Comparison of ENCODE assay signal across 12 cellular contexts in genomic region chrX:111164728-111165127, GRCh38.
DNase-seq lines count a peak whose midpoint lies in the region; ATAC-seq and TF ChIP-seq lines count a peak whose summit lies in the region.
"Had no signal": no experiment of that assay in that cellular context is flagged by ENCODE, and none has a peak within 500 bp of the region (broad histone marks: within the 10 kb centered on the region; RNA-seq: fewer than 3 reads in every experiment).

No MANE protein-coding gene starts in this region.

- no peaks in the 10 kb centered on the region for H3K79me2 ChIP-seq in SK-N-SH (ENCODE audit: insufficient read depth)

- POLR2A ChIA-PET in SK-N-SH (lab: Yijun Ruan, JAX) = no interaction called here

- no peak overlapping the region for H3K27ac Mint-ChIP-seq in endothelial cell (ENCODE audit: unreplicated experiment)
- H3K27ac Mint-ChIP-seq: CD8-positive, alpha-beta memory T cell had no signal

- H3F3A ChIP-seq in SK-N-SH (replicated peaks; ENCODE audit: insufficient read depth) = no peaks in the 10 kb centered on the region

- no peak overlapping the region for H3K27ac ChIP-seq in SK-N-SH (ENCODE audit: low read depth in 2 of 2, low read length in 1 of 2)
- H3K27ac ChIP-seq: Peyer's patch had no signal

- peak; percentile 46 for TF ChIP-seq RAD21 in SK-N-SH (IDR thresholded peaks at IDR 0.05; ENCODE audit: low read length)

- H3K9ac ChIP-seq in SK-N-SH = no peak overlapping the region

- H3K4me3 Mint-ChIP-seq in endothelial cell (ENCODE audit: unreplicated experiment) = no peak overlapping the region
- H3K4me3 Mint-ChIP-seq: CD8-positive, alpha-beta memory T cell had no signal

- peak; percentile 57 for TF ChIP-seq CTCF in SK-N-SH (IDR thresholded peaks at IDR 0.05)
- TF ChIP-seq CTCF in endothelial cell (IDR thresholded peaks at IDR 0.05; ENCODE audit: unreplicated experiment) = no peak

- H3K9me2 ChIP-seq in SK-N-SH = no peaks in the 10 kb centered on the region

- no peaks in the 10 kb centered on the region for H3K36me3 Mint-ChIP-seq in endothelial cell (ENCODE audit: low read depth, unreplicated experiment)
- H3K36me3 Mint-ChIP-seq: CD8-positive, alpha-beta memory T cell had no signal

- H4K20me1 ChIP-seq in SK-N-SH (ENCODE audit: insufficient read depth) = no peaks in the 10 kb centered on the region

- peaks cover 14% of the 10 kb centered on the region for H3K4me1 Mint-ChIP-seq in endothelial cell (ENCODE audit: unreplicated experiment)
- H3K4me1 Mint-ChIP-seq: CD8-positive, alpha-beta memory T cell had no signal

- no peaks in the 10 kb centered on the region for H3K9me3 ChIP-seq in SK-N-SH
- H3K9me3 ChIP-seq: Peyer's patch had no signal

- 4% methylated on average over 3 of the region's 3 CpGs for WGBS in SK-N-SH (ENCODE audit: low lambda C conversion rate)

- peaks cover 3% of the 10 kb centered on the region for H3K27me3 Mint-ChIP-seq in endothelial cell (ENCODE audit: unreplicated experiment)

- no peaks in the 10 kb centered on the region for H3K36me3 ChIP-seq in SK-N-SH (replicated peaks in 1 of 2; ENCODE audit: control insufficient read depth in 1 of 2, insufficient read depth in 2 of 2, low read length in 1 of 2)
- H3K36me3 ChIP-seq: Peyer's patch had no signal

- H2AFZ ChIP-seq in SK-N-SH (ENCODE audit: low read depth) = no peak overlapping the region

- TF ChIP-seq EP300 in SK-N-SH (IDR thresholded peaks at IDR 0.05; ENCODE audit: borderline replicate concordance in 1 of 2, low read depth in 1 of 2, low read length in 1 of 2) = no peak

- DNase-seq in SK-N-SH (peak; percentile 2), NCI-H82 (lab: John Stamatoyannopoulos, UW) (peak; percentile 46), endothelial cell (ENCODE audit: low spot score) (peak; percentile 3), stromal cell of bone marrow (ENCODE audit: low read depth) (peak; percentile 2), islet precursor cell (no peak)
- no peak for DNase-seq in stimulated activated CD4-positive, alpha-beta T cell treated with anti-CD3 and anti-CD28 coated beads, Interleukin-2, amount 100 ng/mL, for 48 hours
- DNase-seq: CD8-positive, alpha-beta memory T cell; Peyer's patch; stimulated activated CD4-positive, alpha-beta T cell treated with anti-CD3 and anti-CD28 coated beads, Interleukin-15, amount 100 ng/mL, for 24 hours had no signal

- H3K4me1 ChIP-seq in SK-N-SH (ENCODE audit: control insufficient read depth in 1 of 2, insufficient read depth in 2 of 2, low read depth in 1 of 2, low read length in 1 of 2) = no peaks in the 10 kb centered on the region
- H3K4me1 ChIP-seq: Peyer's patch had no signal

- H3K27me3 ChIP-seq in SK-N-SH (ENCODE audit: insufficient read depth) = no peaks in the 10 kb centered on the region
- H3K27me3 ChIP-seq: Peyer's patch had no signal

- ATAC-seq in SK-N-SH treated with all-trans-retinoic acid at 6 μM for 48 hours = no peak
- ATAC-seq in GM21381 (IDR thresholded peaks at IDR 0.05; ENCODE audit: unreplicated experiment) = no peak

- H3K4me2 ChIP-seq in SK-N-SH = no peak overlapping the region

- CTCF ChIA-PET in SK-N-SH (lab: Yijun Ruan, JAX) = interaction anchor here (0.9 to 2.8 kb wide), 6 partner anchors 9 to 207 kb away, joined by 3 to 9 read pairs (median 4); no protein-coding TSS in a partner anchor

- no peaks in the 10 kb centered on the region for H3K9me3 Mint-ChIP-seq in endothelial cell (ENCODE audit: unreplicated experiment)
- H3K9me3 Mint-ChIP-seq: CD8-positive, alpha-beta memory T cell had no signal

- no peak overlapping the region for H3K4me3 ChIP-seq in SK-N-SH (ENCODE audit: low read depth in 2 of 2, low read length in 1 of 2)
- H3K4me3 ChIP-seq: lung, Peyer's patch had no signal

TF ChIP-seq in SK-N-SH, 30 proteins besides CTCF, POLR2A, EP300 and RAD21:
- no peak for TF ChIP-seq MEF2A (IDR thresholded peaks at IDR 0.05; ENCODE audit: borderline replicate concordance, low read depth)
- TF ChIP-seq NRF1 (IDR thresholded peaks at IDR 0.05; ENCODE audit: low read depth, low read length) = no peak
- TF ChIP-seq SMC3 (IDR thresholded peaks at IDR 0.05; ENCODE audit: low read depth, low read length) = peak; percentile 35; the same call in 1 of the 2 replicates
- TF ChIP-seq GATA2 (CRISPR knock-in tag; IDR thresholded peaks at IDR 0.05) = no peak
- TF ChIP-seq RXRA (IDR thresholded peaks at IDR 0.05; ENCODE audit: borderline replicate concordance, low read depth) = no peak
- no peak for TF ChIP-seq GABPA (IDR thresholded peaks at IDR 0.05; ENCODE audit: low read depth)
- no peak for TF ChIP-seq EZH2phosphoT487 (IDR thresholded peaks at IDR 0.05; ENCODE audit: borderline replicate concordance, low read depth)
- no peak for TF ChIP-seq PBX3 (IDR thresholded peaks at IDR 0.05)

TF ChIP-seq in SK-N-SH treated with all-trans-retinoic acid at 6 μM for 48 hours, 23 proteins besides CTCF, POLR2A, EP300 and RAD21:
- TF ChIP-seq ARNTL (CRISPR knock-in tag; IDR thresholded peaks at IDR 0.05; ENCODE audit: borderline replicate concordance, low read depth) (no peak), ZFP3 (CRISPR knock-in tag; IDR thresholded peaks at IDR 0.05) (no peak), POU6F1 (CRISPR knock-in tag; IDR thresholded peaks at IDR 0.05; ENCODE audit: borderline replicate concordance, low read depth) (no peak), TOX (CRISPR knock-in tag; IDR thresholded peaks at IDR 0.05; ENCODE audit: borderline replicate concordance) (no peak), CSDC2 (CRISPR knock-in tag; IDR thresholded peaks at IDR 0.05) (no peak), SNAI2 (CRISPR knock-in tag; IDR thresholded peaks at IDR 0.05) (no peak), GLIS3 (CRISPR knock-in tag; IDR thresholded peaks at IDR 0.05) (no peak), PPARA (CRISPR knock-in tag; IDR thresholded peaks at IDR 0.05; ENCODE audit: borderline replicate concordance) (no peak), ZNF8 (CRISPR knock-in tag; IDR thresholded peaks at IDR 0.05) (no peak), TCF4 (CRISPR knock-in tag; IDR thresholded peaks at IDR 0.05; ENCODE audit: borderline replicate concordance) (no peak), TSHZ2 (CRISPR knock-in tag; IDR thresholded peaks at IDR 0.05) (no peak), ZC3H10 (CRISPR knock-in tag; IDR thresholded peaks at IDR 0.05) (no peak), ZFP30 (CRISPR knock-in tag; IDR thresholded peaks at IDR 0.05) (no peak), ISL1 (CRISPR knock-in tag; IDR thresholded peaks at IDR 0.05) (no peak), ESRRG (CRISPR knock-in tag; IDR thresholded peaks at IDR 0.05) (no peak)

Comparison
In these comparisons a context has a peak if more than half of its experiments do, and no peak if none do; other contexts are left out.
1. DNase-seq: peak in SK-N-SH (single experiment), NCI-H82 (single experiment), endothelial cell (single experiment) and stromal cell of bone marrow (single experiment); none in stimulated activated CD4-positive, alpha-beta T cell treated with anti-CD3 and anti-CD28 coated beads, Interleukin-2, amount 100 ng/mL, for 48 hours (0 of 2) and islet precursor cell (single experiment).